In genomic region chr2:110842048-110842447, GRCh38 we compare ENCODE assay signal across 25 cellular contexts.
"Had no signal": no experiment of that assay in that cellular context is flagged by ENCODE, and none has a peak within 500 bp of the region (broad histone marks: within the 10 kb centered on the region; RNA-seq: fewer than 3 reads in every experiment).

No MANE protein-coding gene starts in this region.

- H3K27ac ChIP-seq: adrenal gland, body of pancreas, coronary artery, esophagus muscularis mucosa, pancreas, prostate gland, tibial nerve had no signal

- H3K4me2 ChIP-seq: smooth muscle cell had no signal

- ATAC-seq: activated CD4-positive, alpha-beta T cell treated with anti-CD3 and anti-CD28 coated beads for 36 hours; body of pancreas; left cardiac atrium; left ventricle myocardium superior; pancreas; stimulated activated memory B cell treated with anti-CD40 and anti-IgM and Interleukin-4, amounts not matched to agents 10 μg/mL and 1 μg/mL and 100 μg/mL, for 72 hours had no signal

- H3K36me3 ChIP-seq: adrenal gland, esophagus muscularis mucosa, pancreas, prostate gland, tibial nerve had no signal

- H3K27me3 ChIP-seq: adrenal gland, body of pancreas, esophagus muscularis mucosa, pancreas, tibial nerve had no signal

- H3K4me1 ChIP-seq: adrenal gland, body of pancreas, esophagus muscularis mucosa, pancreas, prostate gland had no signal

- H3K9me3 ChIP-seq: adrenal gland, body of pancreas, esophagus muscularis mucosa, pancreas, prostate gland, tibial nerve had no signal

- H3K4me3 ChIP-seq: adrenal gland, body of pancreas, coronary artery, esophagus muscularis mucosa, pancreas, prostate gland, smooth muscle cell, tibial nerve had no signal

- DNase-seq: activated CD4-positive, alpha-beta T cell treated with anti-CD3 and anti-CD28 coated beads for 36 hours; activated CD4-positive, alpha-beta T cell treated with anti-CD3 and anti-CD28 coated beads, Interleukin-2, amount 50 U/mL, for 48 hours; activated CD4-positive, CD25-positive, alpha-beta regulatory T cell; activated CD8-positive, alpha-beta memory T cell treated with anti-CD3 and anti-CD28 coated beads for 24 hours; activated effector memory CD4-positive, alpha-beta T cell treated with anti-CD3 and anti-CD28 coated beads, Interleukin-2, amount 50 U/mL, for 16 hours; activated naive CD4-positive, alpha-beta T cell treated with anti-CD3 and anti-CD28 coated beads for 36 hours; activated naive CD8-positive, alpha-beta T cell treated with anti-CD3 and anti-CD28 coated beads for 36 hours; adrenal gland; aorta; body of pancreas; foreskin melanocyte; left cardiac atrium; left ventricle myocardium superior; naive B cell; nucleus accumbens; pancreas; stimulated activated CD4-positive, alpha-beta T cell treated with anti-CD3 and anti-CD28 coated beads, Interleukin-1b, Interleukin-23, amount 100 ng/mL, for 48 hours; stimulated activated CD4-positive, alpha-beta T cell treated with anti-CD3 and anti-CD28 coated beads, Interleukin-4, amount 100 ng/mL, for 4 hours; stimulated activated CD8-positive, alpha-beta memory T cell treated with anti-CD3 and anti-CD28 coated beads, Interleukin-4, amount 100 ng/mL, for 48 hours had no signal
